ENCODE assay signal across 34 cellular contexts in the genomic region with DNA sequence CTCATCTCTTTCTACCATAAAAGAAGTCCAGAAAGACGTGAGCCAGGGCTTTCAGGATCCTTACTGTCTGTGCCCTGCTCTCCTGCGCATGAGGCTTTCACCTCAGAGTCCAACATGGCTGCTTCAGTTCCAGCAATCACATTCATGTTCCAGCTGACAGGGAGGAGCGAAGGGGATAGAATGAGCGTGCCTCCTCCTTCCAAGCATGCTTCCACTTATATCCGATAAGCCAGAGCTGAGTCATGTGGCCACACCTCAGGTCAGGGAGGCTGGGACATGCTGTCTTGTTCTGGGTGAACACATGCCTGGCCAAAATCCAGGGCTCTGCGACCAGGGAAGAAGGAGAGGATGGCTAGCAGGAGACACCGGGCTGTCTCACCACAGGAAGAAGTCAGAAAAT.
DNase-seq lines count a peak whose midpoint lies in the region; ATAC-seq, FAIRE-seq and TF ChIP-seq lines count a peak whose summit lies in the region.
"Had no signal": no experiment of that assay in that cellular context is flagged by ENCODE, and none has a peak within 500 bp of the region (broad histone marks: within the 10 kb centered on the region; RNA-seq: fewer than 3 reads in every experiment).

No MANE protein-coding gene starts in this region.

- TF ChIP-seq CTCF in RWPE2 (IDR thresholded peaks at IDR 0.05; ENCODE audit: poor library complexity, severe bottlenecking) (no peak), keratinocyte (optimal IDR thresholded peaks at IDR 0.05 in 1 of 3, IDR thresholded peaks at IDR 0.05 in 1 of 3, conservative IDR thresholded peaks at IDR 0.05 in 1 of 3; ENCODE audit: extremely low read depth in 1 of 3, insufficient read depth in 2 of 3, low read length in 3 of 3) (no peak)

- H3K4me1 ChIP-seq in RWPE2 (ENCODE audit: insufficient read depth, poor library complexity, severe bottlenecking), result no peaks in the 10 kb centered on the region
- peaks cover 7% of the 10 kb centered on the region for H3K4me1 ChIP-seq in keratinocyte (ENCODE audit: control insufficient read depth, extremely low read depth, insufficient read depth, low read length)
- H3K4me1 ChIP-seq: lower lobe of right lung, uterus had no signal

- H4K20me1 ChIP-seq in keratinocyte (ENCODE audit: control insufficient read depth, extremely low read depth, insufficient read depth, low read length), result no peaks in the 10 kb centered on the region

- H2AFZ ChIP-seq in keratinocyte (ENCODE audit: control insufficient read depth, low read length), result peak overlapping the region; percentile 64

- H3K4me3 ChIP-seq in RWPE2 (ENCODE audit: severe bottlenecking) (no peak overlapping the region), keratinocyte (ENCODE audit: control insufficient read depth in 2 of 3, extremely low read depth in 1 of 3, insufficient read depth in 2 of 3, low read depth in 1 of 3, low read length in 3 of 3) (no peak overlapping the region)
- H3K4me3 ChIP-seq: lower lobe of right lung, mucosa of descending colon, ovary, uterus had no signal

- H3K9ac ChIP-seq in keratinocyte (ENCODE audit: control insufficient read depth, extremely low read depth, insufficient read depth, low read length), result no peak overlapping the region

- FAIRE-seq in keratinocyte (lab: Jason Lieb, UNC), result peak; percentile 91
- FAIRE-seq: A204.1, kidney had no signal

- H3K27ac ChIP-seq in RWPE2 (ENCODE audit: poor library complexity, severe bottlenecking) (no peak overlapping the region), keratinocyte (ENCODE audit: control insufficient read depth, insufficient read depth, low read length) (no peak overlapping the region)
- H3K27ac ChIP-seq: HL-60, lower lobe of right lung, ovary, uterus had no signal

- no peaks in the 10 kb centered on the region for H3K9me1 ChIP-seq in keratinocyte (ENCODE audit: control insufficient read depth, extremely low read depth, insufficient read depth, low read length)

- ATAC-seq in RWPE2 (ENCODE audit: low read depth), result peak; percentile 56; the same call in 2 of the 3 replicates
- ATAC-seq in HG03460 (IDR thresholded peaks at IDR 0.05; ENCODE audit: unreplicated experiment), result no peak
- ATAC-seq in HG03108 (IDR thresholded peaks at IDR 0.05; ENCODE audit: unreplicated experiment), result no peak
- ATAC-seq: activated naive CD8-positive, alpha-beta T cell treated with anti-CD3 and anti-CD28 coated beads, Interleukin-2, amount 50 U/mL, for 24 hours; lower lobe of right lung; mucosa of descending colon; Right ventricle myocardium inferior; SK-N-SH treated with all-trans-retinoic acid at 6 μM for 48 hours had no signal

- no peaks in the 10 kb centered on the region for H3K27me3 ChIP-seq in RWPE2 (ENCODE audit: insufficient read depth, poor library complexity, severe bottlenecking)
- H3K27me3 ChIP-seq in keratinocyte (ENCODE audit: control insufficient read depth, extremely low read depth, insufficient read depth, low read length), result no peaks in the 10 kb centered on the region
- H3K27me3 ChIP-seq: ovary, uterus had no signal

- H3K4me2 ChIP-seq in keratinocyte (ENCODE audit: control insufficient read depth, extremely low read depth, insufficient read depth, low read depth, low read length), result no peak overlapping the region

- no peaks in the 10 kb centered on the region for H3K79me2 ChIP-seq in keratinocyte (ENCODE audit: control insufficient read depth, insufficient read depth, low read length)

- dilution Hi-C loops in keratinocyte (cut with MboI; ENCODE audit: extremely low pct_ligation_motif_present, low sequenced_read_pairs), result no loop called here

- H3K36me3 ChIP-seq in RWPE2 (ENCODE audit: low read depth) (no peaks in the 10 kb centered on the region), keratinocyte (ENCODE audit: control insufficient read depth in 2 of 2, extremely low read depth in 1 of 2, insufficient read depth in 2 of 2, low read length in 2 of 2) (no peaks in the 10 kb centered on the region)
- H3K36me3 ChIP-seq: lower lobe of right lung, ovary, uterus had no signal

- H3K9me3 ChIP-seq in RWPE2 (ENCODE audit: severe bottlenecking) (no peaks in the 10 kb centered on the region), keratinocyte (ENCODE audit: control insufficient read depth, low read depth, low read length) (no peaks in the 10 kb centered on the region)
- H3K9me3 ChIP-seq: lower lobe of right lung, mucosa of descending colon, ovary, uterus had no signal

- DNase-seq in A172 (ENCODE audit: low spot score) (peak; percentile 36), HT-29 (ENCODE audit: low spot score) (peak; percentile 11), RWPE2 (ENCODE audit: low spot score) (no peak), keratinocyte (ENCODE audit: low read depth, low spot score) (peak; percentile 48), NK-92 (lab: John Stamatoyannopoulos, UW; ENCODE audit: unreplicated experiment) (no peak)
- no peak for DNase-seq in stimulated activated CD8-positive, alpha-beta memory T cell treated with anti-CD3 and anti-CD28 coated beads, Interleukin-4, amount 100 ng/mL, for 48 hours
- DNase-seq: activated CD4-positive, alpha-beta memory T cell treated with anti-CD3 and anti-CD28 coated beads for 36 hours; activated CD8-positive, alpha-beta memory T cell treated with anti-CD3 and anti-CD28 coated beads, Interleukin-2, amount 50 U/mL, for 4 hours; activated naive CD4-positive, alpha-beta T cell; activated naive CD8-positive, alpha-beta T cell treated with anti-CD3 and anti-CD28 coated beads, Interleukin-2, amount 50 U/mL, for 24 hours; Calu3; central memory CD4-positive, alpha-beta T cell; cortex of kidney; DMS79; effector memory CD4-positive, alpha-beta T cell; erythroblast; GOT3; head of caudate nucleus; kidney; lower lobe of right lung; mucosa of descending colon; NCI-H146; NCI-H2107; NCI-H446; NCI-H774; ovary; stimulated activated naive CD4-positive, alpha-beta T cell treated with Interleukin-2 at 50 U/mL for 16 hours; uterus had no signal

Comparison
In these comparisons a context has a peak if more than half of its experiments do, and no peak if none do; other contexts are left out.
1. DNase-seq: peak in A172 (single experiment), HT-29 (single experiment) and keratinocyte (single experiment); none in RWPE2 (single experiment), NK-92 (single experiment) and stimulated activated CD8-positive, alpha-beta memory T cell treated with anti-CD3 and anti-CD28 coated beads, Interleukin-4, amount 100 ng/mL, for 48 hours (single experiment).